1 cellular context compared by ENCODE assay signal in the genomic region with DNA sequence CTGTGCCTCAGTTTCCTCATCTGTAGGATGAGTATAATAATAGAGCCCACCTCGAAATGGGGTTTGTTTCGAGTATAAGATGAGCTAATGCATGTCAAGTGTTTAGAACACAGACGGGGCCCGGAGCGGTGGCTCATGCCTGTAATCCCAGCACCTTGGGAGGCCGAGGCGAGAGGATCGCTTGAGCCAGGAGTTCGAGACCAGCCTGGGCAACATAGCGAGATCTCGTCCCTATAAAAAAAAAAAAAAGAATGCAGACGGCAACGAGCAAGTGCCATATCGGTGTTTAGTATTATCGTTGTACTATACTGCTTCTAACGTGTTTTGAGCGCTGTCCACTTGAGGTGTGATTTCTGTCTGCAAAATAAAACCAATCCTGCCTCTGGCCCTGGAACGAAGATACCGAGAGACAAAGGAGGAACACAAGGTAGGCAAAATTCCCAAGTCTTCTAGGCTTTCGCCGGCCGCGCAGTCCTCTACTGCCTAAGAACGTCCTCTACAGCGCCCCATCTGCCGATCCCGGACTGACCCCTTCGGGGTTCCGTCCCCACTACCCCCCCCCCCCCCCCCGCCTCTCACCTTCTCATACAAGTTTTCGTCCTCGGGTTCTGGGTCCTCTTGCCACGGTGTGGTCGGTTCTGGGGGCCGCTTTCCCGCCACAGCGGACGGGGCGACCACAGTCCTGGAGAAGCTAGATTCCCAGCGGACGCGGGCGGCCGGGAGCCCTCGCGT.
TF ChIP-seq lines count a peak whose summit lies in the region.

No MANE protein-coding gene starts in this region.

TF ChIP-seq in HepG2, 621 proteins besides CTCF, POLR2A, EP300 and RAD21:
- no peak for TF ChIP-seq ZFP90 (CRISPR knock-in tag; IDR thresholded peaks at IDR 0.05; ENCODE audit: borderline replicate concordance)
- TF ChIP-seq, protein P1, sequence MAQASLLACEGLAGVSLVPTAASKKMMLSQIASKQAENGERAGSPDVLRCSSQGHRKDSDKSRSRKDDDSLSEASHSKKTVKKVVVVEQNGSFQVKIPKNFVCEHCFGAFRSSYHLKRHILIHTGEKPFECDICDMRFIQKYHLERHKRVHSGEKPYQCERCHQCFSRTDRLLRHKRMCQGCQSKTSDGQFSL (CRISPR knock-in tag; IDR thresholded peaks at IDR 0.05): peak; percentile 82
- no peak for TF ChIP-seq ZKSCAN1 (IDR thresholded peaks at IDR 0.05; ENCODE audit: low read length)
- 0 out of 2 replicates have a peak, but pooled peaks have one; percentile 1 for TF ChIP-seq ZNF629 (CRISPR knock-in tag; conservative IDR thresholded peaks at IDR 0.05)
- TF ChIP-seq ZNF749 (CRISPR knock-in tag; IDR thresholded peaks at IDR 0.05; ENCODE audit: borderline replicate concordance): no peak
